1 cellular context compared by ENCODE assay signal in the genomic region with DNA sequence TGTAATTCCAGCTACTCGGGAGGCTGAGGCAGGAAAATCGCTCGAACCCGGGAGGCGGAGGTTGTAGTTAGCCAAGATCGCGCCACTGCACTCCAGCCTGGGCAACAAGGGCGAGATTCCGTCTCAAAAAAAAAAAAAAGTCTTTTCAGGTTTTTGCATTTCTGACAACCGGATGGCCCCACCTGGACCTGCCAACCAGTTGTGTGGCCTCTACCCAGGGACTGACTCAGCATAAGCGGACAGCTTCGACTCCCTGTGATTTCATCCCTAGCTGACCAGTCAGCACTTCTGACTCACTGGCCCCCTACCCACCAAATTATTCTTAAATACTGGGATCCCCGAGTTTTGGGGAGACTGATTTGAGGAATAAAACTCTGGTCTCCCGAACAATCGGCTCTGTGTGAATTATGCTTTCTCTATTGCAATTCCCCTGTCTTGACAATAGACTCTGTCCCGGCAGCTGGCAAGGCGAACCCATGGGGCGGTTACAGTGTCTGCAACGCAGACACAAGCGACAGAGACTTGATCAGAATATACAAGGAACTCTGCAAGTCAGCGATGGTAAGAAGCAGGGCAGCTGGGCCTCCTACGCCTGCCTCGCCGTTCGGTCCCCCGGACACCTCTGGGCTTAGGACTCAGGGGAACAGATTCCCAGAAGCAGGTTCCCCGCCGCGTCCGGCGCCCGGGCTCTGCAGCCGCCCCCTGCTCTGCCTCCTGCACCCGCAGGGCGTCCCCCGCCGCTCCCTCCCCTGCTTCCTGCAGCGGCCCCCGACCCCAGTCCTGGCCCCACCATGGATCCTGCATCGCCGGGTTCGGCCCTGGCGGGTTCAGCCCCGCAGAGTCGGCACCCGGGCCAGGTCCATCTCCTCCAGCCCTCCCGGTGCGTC.
TF ChIP-seq lines count a peak whose summit lies in the region.

No MANE protein-coding gene starts in this region.

TF ChIP-seq in neural cell, 6 proteins besides CTCF, POLR2A, EP300 and RAD21 (continued from another document):
- TF ChIP-seq, protein P1, sequence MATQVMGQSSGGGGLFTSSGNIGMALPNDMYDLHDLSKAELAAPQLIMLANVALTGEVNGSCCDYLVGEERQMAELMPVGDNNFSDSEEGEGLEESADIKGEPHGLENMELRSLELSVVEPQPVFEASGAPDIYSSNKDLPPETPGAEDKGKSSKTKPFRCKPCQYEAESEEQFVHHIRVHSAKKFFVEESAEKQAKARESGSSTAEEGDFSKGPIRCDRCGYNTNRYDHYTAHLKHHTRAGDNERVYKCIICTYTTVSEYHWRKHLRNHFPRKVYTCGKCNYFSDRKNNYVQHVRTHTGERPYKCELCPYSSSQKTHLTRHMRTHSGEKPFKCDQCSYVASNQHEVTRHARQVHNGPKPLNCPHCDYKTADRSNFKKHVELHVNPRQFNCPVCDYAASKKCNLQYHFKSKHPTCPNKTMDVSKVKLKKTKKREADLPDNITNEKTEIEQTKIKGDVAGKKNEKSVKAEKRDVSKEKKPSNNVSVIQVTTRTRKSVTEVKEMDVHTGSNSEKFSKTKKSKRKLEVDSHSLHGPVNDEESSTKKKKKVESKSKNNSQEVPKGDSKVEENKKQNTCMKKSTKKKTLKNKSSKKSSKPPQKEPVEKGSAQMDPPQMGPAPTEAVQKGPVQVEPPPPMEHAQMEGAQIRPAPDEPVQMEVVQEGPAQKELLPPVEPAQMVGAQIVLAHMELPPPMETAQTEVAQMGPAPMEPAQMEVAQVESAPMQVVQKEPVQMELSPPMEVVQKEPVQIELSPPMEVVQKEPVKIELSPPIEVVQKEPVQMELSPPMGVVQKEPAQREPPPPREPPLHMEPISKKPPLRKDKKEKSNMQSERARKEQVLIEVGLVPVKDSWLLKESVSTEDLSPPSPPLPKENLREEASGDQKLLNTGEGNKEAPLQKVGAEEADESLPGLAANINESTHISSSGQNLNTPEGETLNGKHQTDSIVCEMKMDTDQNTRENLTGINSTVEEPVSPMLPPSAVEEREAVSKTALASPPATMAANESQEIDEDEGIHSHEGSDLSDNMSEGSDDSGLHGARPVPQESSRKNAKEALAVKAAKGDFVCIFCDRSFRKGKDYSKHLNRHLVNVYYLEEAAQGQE (IDR thresholded peaks at IDR 0.05; ENCODE audit: borderline replicate concordance), result no peak
